Comparison of ENCODE assay signal across 24 cellular contexts in genomic region chr7:98364220-98364619, GRCh38. TPM values are rescaled to one million over a fixed set of nuclear protein-coding genes. Genes with fewer than 3 reads are reported as not detected.
"Had no signal": no experiment of that assay in that cellular context is flagged by ENCODE, and none has a peak within 500 bp of the region (broad histone marks: within the 10 kb centered on the region; RNA-seq: fewer than 3 reads in every experiment).

No MANE protein-coding gene starts in this region.

- H3K4me1 ChIP-seq: testis, tibial artery had no signal

- H3K27ac ChIP-seq: esophagus squamous epithelium, neutrophil, parathyroid adenoma, right lobe of liver, testis, tibial artery had no signal

- H3K4me3 ChIP-seq: esophagus squamous epithelium, lung, right lobe of liver, testis, tibial artery had no signal

- H3K79me2 ChIP-seq: parathyroid adenoma had no signal

- DNase-seq: cortex of kidney; effector memory CD8-positive, alpha-beta T cell; erythroblast; esophagus squamous epithelium; foreskin melanocyte; hypothalamus; midbrain; natural killer cell; small intestine; stimulated activated CD4-positive, alpha-beta T cell treated with anti-CD3 and anti-CD28 coated beads, Interleukin-2, amount 100 ng/mL, for 24 hours; stimulated activated CD4-positive, alpha-beta T cell treated with anti-CD3 and anti-CD28 coated beads, Interleukin-4, amount 100 ng/mL, for 24 hours; stimulated activated naive CD4-positive, alpha-beta T cell treated with Interleukin-2 at 50 U/mL for 16 hours; substantia nigra; testis; tibial artery had no signal

- H2AFZ ChIP-seq: parathyroid adenoma had no signal

- H3K36me3 ChIP-seq: esophagus squamous epithelium, neutrophil, right lobe of liver, tibial artery had no signal

- H3K27me3 ChIP-seq: esophagus squamous epithelium, right lobe of liver, testis had no signal

- ATAC-seq: effector memory CD8-positive, alpha-beta T cell; left lobe of liver; natural killer cell; right lobe of liver; stimulated activated effector memory CD8-positive, alpha-beta T cell treated with anti-CD3 and anti-CD28 coated beads, Interleukin-12 subunit alpha, Interleukin-12 subunit beta, amount 100 ng/mL, for 72 hours had no signal

- H3K9ac ChIP-seq: parathyroid adenoma had no signal

- FAIRE-seq: endometrium, keratinocyte, small intestine had no signal

- H3K9me3 ChIP-seq: esophagus squamous epithelium, neutrophil, right lobe of liver, testis, tibial artery had no signal

RNA-seq across cellular contexts. Expression of gene BAIAP2L1, which starts 36.7 kb away (rescaled TPM):
- total RNA-seq: natural killer cell had no signal
- polyA plus RNA-seq: neural cell had no signal
